ENCODE assay signal across 1 cellular context in genomic region chr9:110659891-110660541, GRCh38.
TF ChIP-seq lines count a peak whose summit lies in the region.

No MANE protein-coding gene starts in this region.

TF ChIP-seq in SK-N-SH, 30 proteins besides CTCF, POLR2A, EP300 and RAD21:
- TF ChIP-seq EZH2phosphoT487 (IDR thresholded peaks at IDR 0.05; ENCODE audit: borderline replicate concordance, low read depth) (no peak), ZBTB33 (IDR thresholded peaks at IDR 0.05; ENCODE audit: borderline replicate concordance, low read depth) (0 out of 2 replicates have a peak, but pooled peaks have one; percentile 64), REST (IDR thresholded peaks at IDR 0.05; ENCODE audit: low read depth, low read length) (peak; percentile 19; the same call in 1 of the 2 replicates), RCOR1 (IDR thresholded peaks at IDR 0.05; ENCODE audit: low read length) (peak; percentile 76), PBX3 (IDR thresholded peaks at IDR 0.05) (peak; percentile 98), ELF1 (IDR thresholded peaks at IDR 0.05) (no peak), MXI1 (IDR thresholded peaks at IDR 0.05; ENCODE audit: low read depth, low read length) (no peak), YY1 (IDR thresholded peaks at IDR 0.05; ENCODE audit: low read depth) (no peak), GABPA (IDR thresholded peaks at IDR 0.05; ENCODE audit: low read depth) (no peak), CHD2 (IDR thresholded peaks at IDR 0.05; ENCODE audit: low read length, partially characterized antibody) (no peak), FOXJ3 (CRISPR knock-in tag; IDR thresholded peaks at IDR 0.05) (peak; percentile 67; the same call in 1 of the 2 replicates), USF2 (IDR thresholded peaks at IDR 0.05; ENCODE audit: borderline replicate concordance, low read depth, low read length) (no peak), TAF1 (IDR thresholded peaks at IDR 0.05; ENCODE audit: borderline replicate concordance, low read depth, low read length) (no peak; the same call in 1 of the 2 replicates), FOXM1 (IDR thresholded peaks at IDR 0.05; ENCODE audit: low read depth) (peak; percentile 86), IRF3 (IDR thresholded peaks at IDR 0.05; ENCODE audit: low read depth, low read length) (no peak), USF1 (IDR thresholded peaks at IDR 0.05; ENCODE audit: borderline replicate concordance, low read depth) (no peak), SIN3A (IDR thresholded peaks at IDR 0.05; ENCODE audit: borderline replicate concordance, low read depth, low read length) (peak; percentile 87), MEF2A (IDR thresholded peaks at IDR 0.05; ENCODE audit: borderline replicate concordance, low read depth) (0 out of 2 replicates have a peak, but pooled peaks have one; percentile 15), JUND (IDR thresholded peaks at IDR 0.05) (peak; percentile 91), NFIC (IDR thresholded peaks at IDR 0.05; ENCODE audit: borderline replicate concordance) (peak; percentile 76), RFX5 (IDR thresholded peaks at IDR 0.05; ENCODE audit: low read length) (no peak), NRF1 (IDR thresholded peaks at IDR 0.05; ENCODE audit: low read depth, low read length) (no peak), SMC3 (IDR thresholded peaks at IDR 0.05; ENCODE audit: low read depth, low read length) (no peak), FOSL2 (IDR thresholded peaks at IDR 0.05; ENCODE audit: borderline replicate concordance, low read depth) (peak; percentile 59; the same call in 1 of the 2 replicates), RXRA (IDR thresholded peaks at IDR 0.05; ENCODE audit: borderline replicate concordance, low read depth) (peak; percentile 72; the same call in 1 of the 2 replicates), TEAD4 (IDR thresholded peaks at IDR 0.05; ENCODE audit: borderline replicate concordance, insufficient read depth) (peak; percentile 89), MAX (IDR thresholded peaks at IDR 0.05; ENCODE audit: low read depth) (no peak; the same call in 1 of the 2 replicates), GATA2 (CRISPR knock-in tag; IDR thresholded peaks at IDR 0.05) (peak; percentile 82), POLR2AphosphoS5 (IDR thresholded peaks at IDR 0.05; ENCODE audit: low read depth, low read length) (peak; percentile 96), TCF12 (IDR thresholded peaks at IDR 0.05) (peak; percentile 99)
